Comparison of ENCODE assay signal across 8 cellular contexts in the genomic region with DNA sequence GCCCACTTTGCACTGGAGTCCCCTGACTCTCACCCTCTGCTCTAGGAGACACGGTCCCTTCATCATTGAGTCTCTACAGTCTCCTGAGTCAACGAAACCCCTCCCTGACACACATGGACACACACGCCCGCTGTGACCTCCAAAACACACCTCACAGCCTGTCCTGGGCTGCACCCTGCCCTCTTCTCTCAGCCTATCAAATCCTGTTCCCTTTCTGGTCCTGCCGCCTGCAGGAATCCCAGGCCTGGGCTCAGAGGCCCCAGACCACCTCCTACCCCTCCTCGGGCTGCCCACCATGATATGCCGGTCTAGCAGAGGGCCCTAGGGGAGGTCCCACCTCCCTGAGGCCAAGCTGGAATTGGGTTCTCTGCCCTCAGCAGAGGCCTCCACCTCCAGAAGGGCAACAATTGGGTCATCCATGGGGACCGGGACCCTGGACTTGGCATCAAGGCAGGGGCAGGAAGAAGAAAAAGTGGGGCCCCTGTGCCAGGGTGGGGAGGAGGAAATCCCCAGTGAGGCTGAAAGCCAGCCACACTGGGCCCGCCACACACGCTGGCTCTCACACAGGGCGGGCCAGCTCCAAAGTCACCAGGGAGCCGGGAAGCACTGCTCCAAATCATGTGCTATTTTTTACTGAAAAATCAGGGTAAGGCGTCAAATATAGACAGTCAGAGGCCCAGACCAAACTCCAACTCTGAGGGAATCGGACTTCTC. TPM values are rescaled to one million over a fixed set of nuclear protein-coding genes. Genes with fewer than 3 reads are reported as not detected.
DNase-seq lines count a peak whose midpoint lies in the region; ATAC-seq, FAIRE-seq and TF ChIP-seq lines count a peak whose summit lies in the region.

No MANE protein-coding gene starts in this region.

- H3K27ac Mint-ChIP-seq in activated B cell treated with CpG ODN at 0.5 μM for 24 hours = peak overlapping the region; percentile 96

- no peak for FAIRE-seq in urothelium cell line (lab: Jason Lieb, UNC)

- peaks cover 76% of the 10 kb centered on the region for H3K36me3 Mint-ChIP-seq in activated B cell treated with CpG ODN at 0.5 μM for 24 hours (ENCODE audit: low read depth)

- H3K9me3 Mint-ChIP-seq in activated B cell treated with CpG ODN at 0.5 μM for 24 hours = no peaks in the 10 kb centered on the region

- intact Hi-C loops in activated B cell treated with CpG ODN at 0.5 μM for 24 hours (cut with micrococcal nuclease) (loop anchor here (10.0 kb wide), 1 partner anchor 382 kb away; a partner anchor contains a TSS), Right ventricle myocardium superior (cut with DNase I) (no loop called here)

- H3K27me3 ChIP-seq in skeletal muscle satellite cell (ENCODE audit: control insufficient read depth, insufficient read depth, low read length) = no peaks in the 10 kb centered on the region

- no peak for TF ChIP-seq CTCF in GM12865 (IDR thresholded peaks at IDR 0.05; ENCODE audit: insufficient read depth, low read depth, low read length, missing control alignments)
- no peak for TF ChIP-seq CTCF in activated B cell treated with CpG ODN at 0.5 μM for 24 hours (IDR thresholded peaks at IDR 0.05)

- H3K4me1 ChIP-seq in skeletal muscle satellite cell (ENCODE audit: control insufficient read depth, insufficient read depth, low read length) = peaks cover 28% of the 10 kb centered on the region

- H3K4me3 Mint-ChIP-seq in activated B cell treated with CpG ODN at 0.5 μM for 24 hours = peak overlapping the region; percentile 100

- DNase-seq in GM12865 (ENCODE audit: low read depth) = peak; percentile 56
- DNase-seq in activated B cell treated with CpG ODN at 0.5 μM for 24 hours = no peak
- DNase-seq in Right ventricle myocardium superior = no peak
- no peak for DNase-seq in DMS114 treated with DMSO at 0.1 percent for 48 hours (lab: John Stamatoyannopoulos, UW; ENCODE audit: unreplicated experiment)
- DNase-seq in urothelium cell line (ENCODE audit: low spot score) = no peak

- H3K4me1 Mint-ChIP-seq in activated B cell treated with CpG ODN at 0.5 μM for 24 hours = peaks cover 57% of the 10 kb centered on the region

- no peaks in the 10 kb centered on the region for H3K9me3 ChIP-seq in skeletal muscle satellite cell (replicated peaks; ENCODE audit: low read length)

- H3K4me3 ChIP-seq in GM12865 (ENCODE audit: low read depth, low read length) (peak overlapping the region; percentile 91), skeletal muscle satellite cell (ENCODE audit: low read length) (peak overlapping the region; percentile 80)

- no peaks in the 10 kb centered on the region for H3K27me3 Mint-ChIP-seq in activated B cell treated with CpG ODN at 0.5 μM for 24 hours

- H3K4me2 ChIP-seq in skeletal muscle satellite cell (ENCODE audit: low read length) = peak overlapping the region; percentile 99

- peaks cover 35% of the 10 kb centered on the region for H3K36me3 ChIP-seq in skeletal muscle satellite cell (ENCODE audit: insufficient read depth, low read length)

- CTCF ChIA-PET in activated B cell treated with CpG ODN at 0.5 μM for 24 hours (lab: Charles Lee) = interaction anchor here (0.8 to 7.2 kb wide), 2 partner anchors 14 to 22 kb away, joined by 3 to 64 read pairs; no protein-coding TSS in a partner anchor

- POLR2A ChIA-PET in activated B cell treated with CpG ODN at 0.5 μM for 24 hours (lab: Charles Lee) = interaction anchor here (0.6 to 7.1 kb wide), 17 partner anchors 7 to 1165 kb away, joined by 3 to 82 read pairs (median 6); a partner anchor contains a TSS

- ATAC-seq in activated B cell treated with CpG ODN at 0.5 μM for 24 hours (ENCODE audit: low read depth) = peak; percentile 10
- ATAC-seq in Right ventricle myocardium superior (ENCODE audit: poor library complexity) = peak; percentile 7
- ATAC-seq in GM18868 (IDR thresholded peaks at IDR 0.05; ENCODE audit: unreplicated experiment) = no peak
- no peak for ATAC-seq in GM21737 (IDR thresholded peaks at IDR 0.05; ENCODE audit: unreplicated experiment)

- peak overlapping the region; percentile 60 for H3K9ac ChIP-seq in skeletal muscle satellite cell (ENCODE audit: low read depth, low read length)

RNA-seq across cellular contexts. Expression of a gene that starts 3.4 kb away (rescaled TPM):
- total RNA-seq in activated B cell treated with CpG ODN at 0.5 μM for 24 hours (300 and 313 TPM in 2 replicates), Right ventricle myocardium superior (35.4 TPM)
- total RNA-seq in skeletal muscle satellite cell (2012; rRNA removed) = 29.2 and 29.5 TPM in 2 replicates

RNA-seq across cellular contexts. Expression of a gene that starts 17.1 kb away (rescaled TPM):
- total RNA-seq in activated B cell treated with CpG ODN at 0.5 μM for 24 hours (4.7 and 4.9 TPM in 2 replicates), Right ventricle myocardium superior (0.78 TPM)
- 0.44 and 0.51 TPM in 2 replicates for total RNA-seq in skeletal muscle satellite cell (2012; rRNA removed)

RNA-seq across cellular contexts. Expression of a gene that starts 18.7 kb away (rescaled TPM):
- total RNA-seq in activated B cell treated with CpG ODN at 0.5 μM for 24 hours = 1.7 and 2.2 TPM in 2 replicates
- total RNA-seq in Right ventricle myocardium superior = 135 TPM
- 2.5 and 15.7 TPM in 2 replicates for total RNA-seq in skeletal muscle satellite cell (2012; rRNA removed)

RNA-seq across cellular contexts. Expression of a gene that starts 51.9 kb away (rescaled TPM):
- total RNA-seq in activated B cell treated with CpG ODN at 0.5 μM for 24 hours = 15.9 and 16.2 TPM in 2 replicates
- total RNA-seq in Right ventricle myocardium superior = 250 TPM
- total RNA-seq in skeletal muscle satellite cell (2012; rRNA removed) = 12.9 and 17.0 TPM in 2 replicates

RNA-seq across cellular contexts. Expression of a gene that starts 54.3 kb away (rescaled TPM):
- total RNA-seq in activated B cell treated with CpG ODN at 0.5 μM for 24 hours (8.8 and 9.2 TPM in 2 replicates), Right ventricle myocardium superior (28.1 TPM)
- total RNA-seq in skeletal muscle satellite cell (2012; rRNA removed) = 1,202 and 1,869 TPM in 2 replicates

Comparison
In these comparisons a context has a peak if more than half of its experiments do, and no peak if none do; other contexts are left out.
1. ATAC-seq: peak in activated B cell treated with CpG ODN at 0.5 μM for 24 hours (single experiment) and Right ventricle myocardium superior (single experiment); none in GM18868 (single experiment) and GM21737 (single experiment).
2. RNA of a gene that starts 18.7 kb away (total RNA-seq): 135 TPM in Right ventricle myocardium superior (single experiment); 1.7 to 2.2 TPM in activated B cell treated with CpG ODN at 0.5 μM for 24 hours; every median in the first group is over 10 times any median in the second.